ENCODE assay signal across 27 cellular contexts in genomic region chr2:37070931-37071330, GRCh38.
"Had no signal": no experiment of that assay in that cellular context is flagged by ENCODE, and none has a peak within 500 bp of the region (broad histone marks: within the 10 kb centered on the region; RNA-seq: fewer than 3 reads in every experiment).

No MANE protein-coding gene starts in this region.

- H3K36me3 ChIP-seq: uterus had no signal

- H3K9me3 ChIP-seq: stomach, suprapubic skin, testis, thoracic aorta, thyroid gland, tibial artery, tibial nerve, transverse colon, upper lobe of left lung, upper lobe of right lung, uterus, vagina had no signal

- H3K4me3 ChIP-seq: stomach, suprapubic skin, testis, thoracic aorta, thyroid gland, tibial artery, tibial nerve, transverse colon, upper lobe of left lung, upper lobe of right lung, uterus, vagina had no signal

- H3K27me3 ChIP-seq: stomach, suprapubic skin, testis, thyroid gland, tibial artery, tibial nerve, transverse colon, upper lobe of left lung, upper lobe of right lung, uterus, vagina had no signal

- FAIRE-seq: urothelium cell line had no signal

- DNase-seq: stimulated activated CD4-positive, alpha-beta T cell treated with anti-CD3 and anti-CD28 coated beads, Interleukin-2, amount 100 ng/mL, for 48 hours; stimulated activated CD4-positive, alpha-beta T cell treated with anti-CD3 and anti-CD28 coated beads, Interleukin-4, amount 100 ng/mL, for 1 hour; stimulated activated CD4-positive, alpha-beta T cell treated with anti-CD3 and anti-CD28 coated beads, Interleukin-4, amount 100 ng/mL, for 24 hours; stimulated activated CD4-positive, alpha-beta T cell treated with anti-CD3 and anti-CD28 coated beads, Interleukin-4, amount 100 ng/mL, for 4 hours; stimulated activated CD8-positive, alpha-beta memory T cell treated with anti-CD3 and anti-CD28 coated beads, Interleukin-4, amount 100 ng/mL, for 48 hours; stimulated activated naive B cell treated with anti-CD40 and anti-IgM and Interleukin-4, amounts not matched to agents 10 μg/mL and 1 μg/mL and 100 μg/mL, for 72 hours; stimulated activated naive CD4-positive, alpha-beta T cell; stimulated activated naive CD4-positive, alpha-beta T cell treated with Interleukin-2 at 50 U/mL for 16 hours; stimulated activated naive CD8-positive, alpha-beta T cell treated with anti-CD3 and anti-CD28 coated beads, Interleukin-15, amount 100 ng/mL, for 72 hours; stimulated activated naive CD8-positive, alpha-beta T cell treated with anti-CD3 and anti-CD28 coated beads, Interleukin-15, Interleukin-2, amounts not matched to agents 100 U/mL and 50 U/mL, for 24 hours; stomach; substantia nigra; testis; thyroid gland; tibial artery; transverse colon; trophoblast cell; upper lobe of left lung; upper lobe of right lung; uterus had no signal

- H3K4me1 ChIP-seq: stomach, suprapubic skin, testis, thyroid gland, tibial artery, tibial nerve, transverse colon, upper lobe of left lung, upper lobe of right lung, uterus, vagina had no signal

- ATAC-seq: stimulated activated effector memory CD8-positive, alpha-beta T cell treated with anti-CD3 and anti-CD28 coated beads, Interleukin-12 subunit alpha, Interleukin-12 subunit beta, amount 100 ng/mL, for 72 hours; stimulated activated memory B cell treated with anti-CD40 and anti-IgM and Interleukin-4, amounts not matched to agents 10 μg/mL and 1 μg/mL and 100 μg/mL, for 72 hours; stimulated activated naive B cell treated with anti-CD40 and anti-IgM and Interleukin-4, amounts not matched to agents 10 μg/mL and 1 μg/mL and 100 μg/mL, for 72 hours; stimulated activated naive CD8-positive, alpha-beta T cell treated with anti-CD3 and anti-CD28 coated beads, Interleukin-15, amount 100 ng/mL, for 72 hours; stimulated activated naive CD8-positive, alpha-beta T cell treated with anti-CD3 and anti-CD28 coated beads, Interleukin-15, Interleukin-2, amounts not matched to agents 100 U/mL and 50 U/mL, for 24 hours; upper lobe of right lung had no signal

- H3K27ac ChIP-seq: stomach, suprapubic skin, testis, thoracic aorta, thyroid gland, tibial artery, tibial nerve, transverse colon, upper lobe of left lung, upper lobe of right lung, uterus, vagina had no signal
